Comparison of ENCODE assay signal across 10 cellular contexts in the genomic region with DNA sequence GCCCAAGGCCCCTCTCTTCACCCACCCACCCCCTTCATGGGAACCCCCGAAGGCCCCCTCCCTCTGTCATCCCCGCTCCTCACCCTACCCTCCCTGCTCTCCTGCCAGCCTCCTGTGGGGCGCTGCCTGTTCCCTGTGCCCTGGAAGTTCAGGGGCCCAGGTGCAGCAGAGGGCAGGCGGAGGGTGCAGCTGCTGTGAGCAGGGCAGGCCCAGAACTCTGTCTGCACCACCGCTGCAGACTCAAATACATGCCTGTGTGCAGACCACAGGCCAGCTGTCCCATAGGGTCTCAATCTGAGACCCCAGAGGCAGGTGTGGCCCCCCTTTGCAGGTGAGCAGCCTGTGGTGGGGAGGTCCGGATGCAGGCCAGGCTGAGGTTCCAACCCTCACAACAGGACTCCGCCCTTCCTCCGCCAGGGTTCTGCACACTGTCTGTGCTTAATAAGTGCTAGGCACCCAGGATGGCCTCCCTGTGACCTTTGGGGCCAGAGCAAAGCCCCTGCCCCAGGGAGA.
DNase-seq lines count a peak whose midpoint lies in the region; ATAC-seq and TF ChIP-seq lines count a peak whose summit lies in the region.
"Had no signal": no experiment of that assay in that cellular context is flagged by ENCODE, and none has a peak within 500 bp of the region (broad histone marks: within the 10 kb centered on the region; RNA-seq: fewer than 3 reads in every experiment).

No MANE protein-coding gene starts in this region.

- TF ChIP-seq CTCF in colonic mucosa (IDR thresholded peaks at IDR 0.05) (no peak), natural killer cell (IDR thresholded peaks at IDR 0.05) (no peak)

- CTCF ChIA-PET in T-cell (lab: Charles Lee): no interaction called here

- H3K27ac ChIP-seq in CD4-positive, CD25-positive, alpha-beta regulatory T cell (ENCODE audit: insufficient read depth, low read length, poor library complexity, severe bottlenecking): peak overlapping the region; percentile 74
- no peak overlapping the region for H3K27ac ChIP-seq in colonic mucosa

- H3K36me3 ChIP-seq in CD4-positive, CD25-positive, alpha-beta regulatory T cell (ENCODE audit: control insufficient read depth, insufficient read depth, low read length): no peaks in the 10 kb centered on the region
- no peaks in the 10 kb centered on the region for H3K36me3 ChIP-seq in colonic mucosa

- peaks cover 0 to 47% (median 6%) of the 10 kb centered on the region in 4 donors for H3K4me1 Mint-ChIP-seq in CD4-positive, CD25-positive, alpha-beta regulatory T cell
- H3K4me1 Mint-ChIP-seq in T-cell (peaks cover 23 to 45% (median 29%) of the 10 kb centered on the region in 3 donors), natural killer cell (peaks cover 7 to 13% of the 10 kb centered on the region in 2 donors)

- no peaks in the 10 kb centered on the region for H3K9me3 ChIP-seq in CD4-positive, CD25-positive, alpha-beta regulatory T cell (ENCODE audit: control insufficient read depth in 2 of 2, low read length in 2 of 2)
- no peaks in the 10 kb centered on the region for H3K9me3 ChIP-seq in colonic mucosa
- H3K9me3 ChIP-seq: Caco-2 had no signal

- H3K27ac Mint-ChIP-seq in CD4-positive, CD25-positive, alpha-beta regulatory T cell: peak overlapping the region; percentile 85 to 96 (median 92)
- peak overlapping the region; percentile 96 for H3K27ac Mint-ChIP-seq in T-cell
- H3K27ac Mint-ChIP-seq in natural killer cell: peak overlapping the region in 1 of 2 donors; percentile 31

- H3K4me3 ChIP-seq in CD4-positive, CD25-positive, alpha-beta regulatory T cell (ENCODE audit: low read depth, low read length): peak overlapping the region; percentile 7
- H3K4me3 ChIP-seq in colonic mucosa: no peak overlapping the region

- no peaks in the 10 kb centered on the region for H3K36me3 Mint-ChIP-seq in CD4-positive, CD25-positive, alpha-beta regulatory T cell
- H3K36me3 Mint-ChIP-seq in T-cell (no peaks in the 10 kb centered on the region), natural killer cell (no peaks in the 10 kb centered on the region)

- H3K4me1 ChIP-seq in CD4-positive, CD25-positive, alpha-beta regulatory T cell (ENCODE audit: control insufficient read depth, insufficient read depth, low read length, poor library complexity, severe bottlenecking): peaks cover 55% of the 10 kb centered on the region
- H3K4me1 ChIP-seq in colonic mucosa: peaks cover 6% of the 10 kb centered on the region
- H3K4me1 ChIP-seq: Caco-2 had no signal

- intact Hi-C loops in colonic mucosa (cut with DNase I) (no loop called here), natural killer cell (cut with micrococcal nuclease) (no loop called here)

- ATAC-seq in CD4-positive, CD25-positive, alpha-beta regulatory T cell (ENCODE audit: low read depth in 2 of 2): peak; percentile 73 to 78
- peak; percentile 58 to 83 (median 74) for ATAC-seq in T-cell (replicated peaks in 1 of 4)
- peak in 1 of 3 donors; percentile 23 for ATAC-seq in natural killer cell
- ATAC-seq in GM21390 (IDR thresholded peaks at IDR 0.05; ENCODE audit: unreplicated experiment): no peak
- no peak for ATAC-seq in GM21825 (IDR thresholded peaks at IDR 0.05; ENCODE audit: unreplicated experiment)
- ATAC-seq in HG03457 (IDR thresholded peaks at IDR 0.05; ENCODE audit: unreplicated experiment): no peak
- ATAC-seq: left lobe of liver had no signal

- POLR2A ChIA-PET in T-cell (lab: Charles Lee): no interaction called here

- H3K9me3 Mint-ChIP-seq in CD4-positive, CD25-positive, alpha-beta regulatory T cell: no peaks in the 10 kb centered on the region
- H3K9me3 Mint-ChIP-seq in T-cell (no peaks in the 10 kb centered on the region), natural killer cell (no peaks in the 10 kb centered on the region)

- no peak overlapping the region for H3K9ac ChIP-seq in colonic mucosa (ENCODE audit: low read depth in 2 of 2, low read length in 2 of 2)

- H3K27me3 ChIP-seq in CD4-positive, CD25-positive, alpha-beta regulatory T cell (ENCODE audit: control insufficient read depth, insufficient read depth, low read length): no peaks in the 10 kb centered on the region
- no peaks in the 10 kb centered on the region for H3K27me3 ChIP-seq in colonic mucosa

- DNase-seq in CD4-positive, CD25-positive, alpha-beta regulatory T cell: peak in 2 of 3 donors; percentile 37 to 84
- DNase-seq in T-cell (peak in 19 of 34 experiments; percentile 15 to 70 (median 30)), colonic mucosa (peak; percentile 15), natural killer cell (peak; percentile 16), NCI-H2081 treated with DMSO at 0.1 percent for 48 hours (lab: John Stamatoyannopoulos, UW) (no peak)

- H3K4me3 Mint-ChIP-seq in CD4-positive, CD25-positive, alpha-beta regulatory T cell: peak overlapping the region; percentile 73 to 91 (median 84)
- H3K4me3 Mint-ChIP-seq in T-cell (peak overlapping the region; percentile 66 to 80 (median 67)), natural killer cell (peak overlapping the region; percentile 76)

- H3K27me3 Mint-ChIP-seq in CD4-positive, CD25-positive, alpha-beta regulatory T cell: peaks cover 5% of the 10 kb centered on the region
- H3K27me3 Mint-ChIP-seq in T-cell (no peaks in the 10 kb centered on the region), natural killer cell (ENCODE audit: low read depth in 2 of 2) (peaks cover 3 to 9% of the 10 kb centered on the region in 2 donors)

Comparison
In these comparisons a context has a peak if more than half of its experiments do, and no peak if none do; other contexts are left out.
1. ATAC-seq: peak in CD4-positive, CD25-positive, alpha-beta regulatory T cell (2 of 2) and T-cell (4 of 4); none in GM21390 (single experiment), GM21825 (single experiment) and HG03457 (single experiment).
2. Peak in every context shown above with its lines, with median percentiles within 50 percentile points of each other: H3K4me3 Mint-ChIP-seq.